9 cellular contexts compared by ENCODE assay signal in the genomic region with DNA sequence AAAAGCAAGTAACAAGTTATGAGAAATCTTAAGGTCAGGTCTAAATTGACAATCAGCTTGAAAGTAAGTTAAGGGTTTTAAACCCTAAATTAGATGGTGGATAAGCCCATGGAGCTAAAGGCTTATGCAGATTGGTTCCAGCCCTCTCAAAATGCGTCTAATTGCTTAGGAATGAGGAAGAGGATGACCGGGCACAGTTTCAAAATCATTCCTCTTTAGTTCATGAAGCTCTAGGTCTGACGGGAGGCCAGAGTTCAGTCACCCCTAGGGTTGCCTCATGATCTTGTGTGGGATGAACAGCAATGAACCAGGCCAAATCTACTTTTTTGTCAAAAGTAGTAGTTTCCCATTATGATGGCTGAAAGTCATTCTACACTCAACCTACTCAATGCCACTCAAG.
DNase-seq lines count a peak whose midpoint lies in the region; ATAC-seq and TF ChIP-seq lines count a peak whose summit lies in the region.
"Had no signal": no experiment of that assay in that cellular context is flagged by ENCODE, and none has a peak within 500 bp of the region (broad histone marks: within the 10 kb centered on the region; RNA-seq: fewer than 3 reads in every experiment).

No MANE protein-coding gene starts in this region.

- TF ChIP-seq CTCF in nephron (IDR thresholded peaks at IDR 0.05; ENCODE audit: unreplicated experiment in 3 of 3) (no peak), GM10266 (IDR thresholded peaks at IDR 0.05; ENCODE audit: control insufficient read depth, insufficient read depth, low read depth, missing control alignments) (no peak)

- H3K4me3 Mint-ChIP-seq in nephron, result peak overlapping the region in 1 of 3 experiments; percentile 40
- H3K4me3 Mint-ChIP-seq: CD8-positive, alpha-beta T cell had no signal

- peaks cover 15% of the 10 kb centered on the region for H3K36me3 Mint-ChIP-seq in nephron (ENCODE audit: low read depth)

- no peaks in the 10 kb centered on the region for H3K27me3 Mint-ChIP-seq in nephron (ENCODE audit: low read depth)

- intact Hi-C loops in head of caudate nucleus (cut with DNase I), result no loop called here

- DNase-seq in AG08396 (ENCODE audit: low spot score) (peak; percentile 37), NCI-H69 (lab: John Stamatoyannopoulos, UW) (peak; percentile 29), fibroblast of peridontal ligament (ENCODE audit: extremely low read depth) (peak; percentile 78), head of caudate nucleus (no peak), NCI-H1417 (lab: John Stamatoyannopoulos, UW) (no peak), GM10266 (ENCODE audit: extremely low spot score) (no peak)
- DNase-seq: CD8-positive, alpha-beta T cell had no signal

- no peaks in the 10 kb centered on the region for H3K9me3 Mint-ChIP-seq in nephron
- H3K9me3 Mint-ChIP-seq: CD8-positive, alpha-beta T cell had no signal

- peak overlapping the region; percentile 85 to 98 (median 93) for H3K27ac Mint-ChIP-seq in nephron
- H3K27ac Mint-ChIP-seq: CD8-positive, alpha-beta T cell had no signal

- peaks cover 68% of the 10 kb centered on the region for H3K4me1 Mint-ChIP-seq in nephron

- ATAC-seq in GM19463 (IDR thresholded peaks at IDR 0.05; ENCODE audit: unreplicated experiment), result no peak
- ATAC-seq: CD8-positive, alpha-beta T cell had no signal

Comparison
In these comparisons a context has a peak if more than half of its experiments do, and no peak if none do; other contexts are left out.
1. DNase-seq: peak in AG08396 (single experiment), NCI-H69 (single experiment) and fibroblast of peridontal ligament (single experiment); none in head of caudate nucleus (0 of 42), NCI-H1417 (0 of 3) and GM10266 (single experiment).